Comparison of ENCODE assay signal across 12 cellular contexts in genomic region chr1:41503507-41504125, GRCh38. TPM values are rescaled to one million over a fixed set of nuclear protein-coding genes. Genes with fewer than 3 reads are reported as not detected.
DNase-seq lines count a peak whose midpoint lies in the region; ATAC-seq lines count a peak whose summit lies in the region.
"Had no signal": no experiment of that assay in that cellular context is flagged by ENCODE, and none has a peak within 500 bp of the region (broad histone marks: within the 10 kb centered on the region; RNA-seq: fewer than 3 reads in every experiment).

No MANE protein-coding gene starts in this region.

- H2BK15ac ChIP-seq in neuronal stem cell (ENCODE audit: low read length), result no peak overlapping the region

- no CpG with 5 or more reads among the region's 11 CpGs for WGBS in neuronal stem cell (ENCODE audit: extremely low coverage in 2 of 2, insufficient read length in 2 of 2, insufficient replicate concordance in 1 of 2), 2 donors

- H3K9ac ChIP-seq in neuronal stem cell (ENCODE audit: low read depth, low read length, poor library complexity), result no peak overlapping the region

- H3K18ac ChIP-seq in neuronal stem cell (ENCODE audit: low read length), result no peak overlapping the region

- H3K4ac ChIP-seq in neuronal stem cell (ENCODE audit: low read length), result peak overlapping the region; percentile 5

- H2BK120ac ChIP-seq in neuronal stem cell (ENCODE audit: low read depth, low read length), result no peak overlapping the region

- no peak for ATAC-seq in HG02610 (IDR thresholded peaks at IDR 0.05; ENCODE audit: unreplicated experiment)

- H4K8ac ChIP-seq in neuronal stem cell (ENCODE audit: low read depth, low read length), result no peak overlapping the region

- no peak overlapping the region for H3K14ac ChIP-seq in neuronal stem cell (ENCODE audit: low read length)

- no peak overlapping the region for H4K91ac ChIP-seq in neuronal stem cell (ENCODE audit: low read depth, low read length, poor library complexity)

- H3K36me3 ChIP-seq in neuronal stem cell (replicated peaks in 1 of 2; ENCODE audit: control insufficient read depth in 2 of 2, insufficient read depth in 2 of 2, low read length in 2 of 2), result no peaks in the 10 kb centered on the region
- H3K36me3 ChIP-seq: thoracic aorta had no signal

- H3K27me3 ChIP-seq in neuronal stem cell (ENCODE audit: control insufficient read depth in 3 of 3, insufficient read depth in 3 of 3, low read depth in 1 of 3, low read length in 3 of 3), result no peaks in the 10 kb centered on the region

- H2BK5ac ChIP-seq in neuronal stem cell (ENCODE audit: low read length), result no peak overlapping the region

- H2AFZ ChIP-seq in neuronal stem cell (ENCODE audit: low read length), result no peak overlapping the region

- H3K4me2 ChIP-seq in neuronal stem cell (ENCODE audit: insufficient read depth, low read length, poor library complexity, severe bottlenecking), result no peak overlapping the region

- no peak overlapping the region for H3K27ac ChIP-seq in neuronal stem cell (replicated peaks; ENCODE audit: low read length)

- H3K9me3 ChIP-seq in neuronal stem cell (replicated peaks in 1 of 2; ENCODE audit: control insufficient read depth in 2 of 2, insufficient read depth in 1 of 2, low read depth in 1 of 2, low read length in 2 of 2), result peaks cover 0 to 2% of the 10 kb centered on the region in 2 donors
- H3K9me3 ChIP-seq: thoracic aorta had no signal

- peaks cover 2% of the 10 kb centered on the region for H3K79me1 ChIP-seq in neuronal stem cell (ENCODE audit: low read depth, low read length)

- H3K4me1 ChIP-seq in neuronal stem cell (ENCODE audit: control insufficient read depth in 2 of 2, insufficient read depth in 1 of 2, low read depth in 1 of 2, low read length in 2 of 2), result peaks cover 8 to 11% of the 10 kb centered on the region in 2 donors

- H3K23ac ChIP-seq in neuronal stem cell (ENCODE audit: low read depth, low read length, poor library complexity), result no peak overlapping the region

- DNase-seq in NCI-H146 (lab: John Stamatoyannopoulos, UW) (peak; percentile 40), NCI-H146 treated with DMSO at 0.1 percent for 48 hours (lab: John Stamatoyannopoulos, UW; ENCODE audit: unreplicated experiment) (no peak), NCI-H524 (lab: John Stamatoyannopoulos, UW) (peak; percentile 87 to 95), dedifferentiated amniotic fluid mesenchymal stem cell (ENCODE audit: extremely low spot score) (peak; percentile 31), neuronal stem cell (ENCODE audit: low spot score) (no peak), NCI-H1105 (lab: John Stamatoyannopoulos, UW) (no peak), iPS-NIHi11 (ENCODE audit: low spot score) (no peak)
- DNase-seq: activated naive CD8-positive, alpha-beta T cell treated with anti-CD3 and anti-CD28 coated beads, Interleukin-2, amount 10 ng/mL, durations not matched to agents 7 days and 5 days; midbrain; NCI-H1048 had no signal

- no peak overlapping the region for H2BK12ac ChIP-seq in neuronal stem cell (ENCODE audit: low read length)

- no peak overlapping the region for H3K4me3 ChIP-seq in neuronal stem cell (ENCODE audit: low read length in 2 of 2)
- H3K4me3 ChIP-seq: thoracic aorta had no signal

- H2AK5ac ChIP-seq in neuronal stem cell (ENCODE audit: low read depth, low read length), result no peak overlapping the region

RNA-seq across cellular contexts. Expression of gene EDN2, which starts 19.1 kb away (rescaled TPM):
- 0.04 TPM for polyA plus RNA-seq in neuronal stem cell (2013, experiment 1 of 2)
- polyA plus RNA-seq in neuronal stem cell (2013, experiment 2 of 2), result not detected

Comparison
In these comparisons a context has a peak if more than half of its experiments do, and no peak if none do; other contexts are left out.
1. DNase-seq: peak in NCI-H146 (single experiment), NCI-H524 (2 of 2) and dedifferentiated amniotic fluid mesenchymal stem cell (single experiment); none in NCI-H146 treated with DMSO at 0.1 percent for 48 hours (single experiment), neuronal stem cell (single experiment), NCI-H1105 (single experiment) and iPS-NIHi11 (single experiment).